Comparison of ENCODE assay signal across 8 cellular contexts in genomic region chr16:89319883-89320716, GRCh38.
DNase-seq lines count a peak whose midpoint lies in the region; ATAC-seq and TF ChIP-seq lines count a peak whose summit lies in the region.

No MANE protein-coding gene starts in this region.

- peak overlapping the region; percentile 21 for H3K9ac ChIP-seq in neural cell (ENCODE audit: low read length)

- no peaks in the 10 kb centered on the region for H3K9me3 Mint-ChIP-seq in activated B cell treated with CpG ODN at 0.5 μM for 24 hours

- no peak for TF ChIP-seq EP300 in neural cell (conservative IDR thresholded peaks at IDR 0.05; ENCODE audit: poor library complexity, severe bottlenecking)

- peak overlapping the region; percentile 36 for H3K27ac Mint-ChIP-seq in activated B cell treated with CpG ODN at 0.5 μM for 24 hours

- no peaks in the 10 kb centered on the region for H3K9me2 ChIP-seq in neural cell (ENCODE audit: insufficient read depth, low read length)

- no peaks in the 10 kb centered on the region for H4K20me1 ChIP-seq in neural cell (ENCODE audit: insufficient read depth)

- peak overlapping the region; percentile 56 for H3K4me3 Mint-ChIP-seq in activated B cell treated with CpG ODN at 0.5 μM for 24 hours

- CTCF ChIA-PET in activated B cell treated with CpG ODN at 0.5 μM for 24 hours (lab: Charles Lee) = no interaction called here

- no peak overlapping the region for H3K4me2 ChIP-seq in neural cell (ENCODE audit: low read length)

- peaks cover 92% of the 10 kb centered on the region for H3K4me1 Mint-ChIP-seq in activated B cell treated with CpG ODN at 0.5 μM for 24 hours

- intact Hi-C loops in activated B cell treated with CpG ODN at 0.5 μM for 24 hours (cut with micrococcal nuclease) = loop anchor here (5.0 kb wide), 2 partner anchors 187 to 237 kb away; partner anchors contain the start of gene SPG7

- POLR2A ChIA-PET in activated B cell treated with CpG ODN at 0.5 μM for 24 hours (lab: Charles Lee) = no interaction called here

- H3K4me3 ChIP-seq in epithelial cell of esophagus (ENCODE audit: low read length) (no peak overlapping the region), neural cell (ENCODE audit: low read length) (peak overlapping the region; percentile 35)

- H2AFZ ChIP-seq in neural cell (ENCODE audit: low read depth, low read length) = no peak overlapping the region

- peaks cover 50% of the 10 kb centered on the region for H3K79me2 ChIP-seq in neural cell (replicated peaks; ENCODE audit: insufficient read depth, low read length)

- H3K27me3 Mint-ChIP-seq in activated B cell treated with CpG ODN at 0.5 μM for 24 hours = no peaks in the 10 kb centered on the region

- H3F3A ChIP-seq in neural cell (ENCODE audit: insufficient read depth, low read length, poor library complexity, severe bottlenecking) = no peaks in the 10 kb centered on the region

- H3K9me3 ChIP-seq in neural cell (ENCODE audit: low read length) = no peaks in the 10 kb centered on the region

- DNase-seq in EL (peak; percentile 91), activated B cell treated with CpG ODN at 0.5 μM for 24 hours (no peak), epithelial cell of esophagus (ENCODE audit: low read depth) (peak; percentile 89), HuH-7 (ENCODE audit: low spot score) (no peak)
- DNase-seq in effector CD8-positive, alpha-beta T cell (lab: John Stamatoyannopoulos, UW) = no peak

- TF ChIP-seq CTCF in activated B cell treated with CpG ODN at 0.5 μM for 24 hours (IDR thresholded peaks at IDR 0.05) (no peak), epithelial cell of esophagus (IDR thresholded peaks at IDR 0.05; ENCODE audit: insufficient read depth, low read depth, low read length, missing control alignments) (no peak), neural cell (IDR thresholded peaks at IDR 0.05; ENCODE audit: poor library complexity, severe bottlenecking) (no peak)

- no peaks in the 10 kb centered on the region for H3K27me3 ChIP-seq in neural cell (ENCODE audit: insufficient read depth, low read depth, low read length)

- no peaks in the 10 kb centered on the region for H3K36me3 ChIP-seq in neural cell (ENCODE audit: insufficient read depth, low read length)

- ATAC-seq in HG03460 (IDR thresholded peaks at IDR 0.05; ENCODE audit: unreplicated experiment) (peak; percentile 38), activated B cell treated with CpG ODN at 0.5 μM for 24 hours (ENCODE audit: low read depth) (peak; percentile 35), HG02970 (IDR thresholded peaks at IDR 0.05; ENCODE audit: low FRiP score, unreplicated experiment) (no peak)

- TF ChIP-seq RAD21 in neural cell (conservative IDR thresholded peaks at IDR 0.05) = no peak

- peaks cover 35% of the 10 kb centered on the region for H3K36me3 Mint-ChIP-seq in activated B cell treated with CpG ODN at 0.5 μM for 24 hours (ENCODE audit: low read depth)

- H3K27ac ChIP-seq in neural cell (ENCODE audit: low read length) = no peak overlapping the region

TF ChIP-seq in neural cell, 6 proteins besides CTCF, POLR2A, EP300 and RAD21:
- TF ChIP-seq TAF1 (IDR thresholded peaks at IDR 0.05; ENCODE audit: low read depth) (no peak), MXI1 (conservative IDR thresholded peaks at IDR 0.05; ENCODE audit: poor library complexity, severe bottlenecking) (no peak), POLR2AphosphoS5 (IDR thresholded peaks at IDR 0.05) (no peak), REST (IDR thresholded peaks at IDR 0.05; ENCODE audit: borderline replicate concordance) (no peak), SMC3 (conservative IDR thresholded peaks at IDR 0.05; ENCODE audit: poor library complexity) (no peak), EZH2 (IDR thresholded peaks at IDR 0.05; ENCODE audit: borderline replicate concordance, insufficient read depth, low read length, poor library complexity, severe bottlenecking) (no peak)

Comparison
In these comparisons a context has a peak if more than half of its experiments do, and no peak if none do; other contexts are left out.
1. DNase-seq: peak in EL (single experiment) and epithelial cell of esophagus (single experiment); none in activated B cell treated with CpG ODN at 0.5 μM for 24 hours (single experiment), HuH-7 (single experiment) and effector CD8-positive, alpha-beta T cell (single experiment).